8 cellular contexts compared by ENCODE assay signal in genomic region chr18:56637897-56638231, GRCh38. TPM values are rescaled to one million over a fixed set of nuclear protein-coding genes. Genes with fewer than 3 reads are reported as not detected.
A peak's percentile ranks its signal among the peaks of the same experiment; 100 is the strongest.
DNase-seq lines count a peak whose midpoint lies in the region; ATAC-seq and TF ChIP-seq lines count a peak whose summit lies in the region.

No MANE protein-coding gene starts in this region.

- peak overlapping the region; percentile 94 for H3K27ac Mint-ChIP-seq in activated CD8-positive, alpha-beta memory T cell treated with anti-CD3 and anti-CD28 coated beads, Interleukin-2, amount 10 ng/mL, durations not matched to agents 7 days and 5 days
- peak overlapping the region; percentile 91 to 99 for H3K27ac Mint-ChIP-seq in T-cell
- peak overlapping the region; percentile 96 to 98 (median 96) for H3K27ac Mint-ChIP-seq in nephron

- peak overlapping the region; percentile 97 for H3K4me3 Mint-ChIP-seq in activated CD8-positive, alpha-beta memory T cell treated with anti-CD3 and anti-CD28 coated beads, Interleukin-2, amount 10 ng/mL, durations not matched to agents 7 days and 5 days
- H3K4me3 Mint-ChIP-seq in T-cell (peak overlapping the region; percentile 97 to 99 (median 98)), nephron (peak overlapping the region; percentile 99 to 100 (median 100))

- no peak for TF ChIP-seq CTCF in nephron (IDR thresholded peaks at IDR 0.05; ENCODE audit: unreplicated experiment in 3 of 3)

- no peak for TF ChIP-seq POLR2A in erythroblast (IDR thresholded peaks at IDR 0.05; ENCODE audit: low read length)

- DNase-seq in activated CD8-positive, alpha-beta memory T cell treated with anti-CD3 and anti-CD28 coated beads, Interleukin-2, amount 10 ng/mL, durations not matched to agents 7 days and 5 days = peak; percentile 53
- no peak for DNase-seq in activated CD8-positive, alpha-beta memory T cell treated with anti-CD3 and anti-CD28 coated beads, Interleukin-2, amount 50 U/mL, for 48 hours
- DNase-seq in T-cell (peak in 9 of 34 experiments; percentile 1 to 24 (median 9)), erythroblast (lab: John Stamatoyannopoulos, UW) (peak; percentile 75 to 84), Ammon's horn (ENCODE audit: low spot score) (no peak)

- CTCF ChIA-PET in activated CD8-positive, alpha-beta memory T cell treated with anti-CD3 and anti-CD28 coated beads, Interleukin-2, amount 10 ng/mL, durations not matched to agents 7 days and 5 days (lab: Charles Lee) = interaction anchor here (1.1 to 1.9 kb wide), 3 partner anchors 9 to 71 kb away, joined by 3 to 16 read pairs (median 4); partner anchors contain the start of gene WDR7
- CTCF ChIA-PET in T-cell (lab: Charles Lee) = interaction anchor here (0.8 to 3.0 kb wide), 6 partner anchors 9 to 72 kb away, joined by 3 to 16 read pairs (median 4); partner anchors contain the start of gene WDR7 (in 1 of the 2)

- H3K36me3 Mint-ChIP-seq in activated CD8-positive, alpha-beta memory T cell treated with anti-CD3 and anti-CD28 coated beads, Interleukin-2, amount 10 ng/mL, durations not matched to agents 7 days and 5 days = peaks cover 26% of the 10 kb centered on the region
- peaks cover 18% of the 10 kb centered on the region for H3K36me3 Mint-ChIP-seq in T-cell
- H3K36me3 Mint-ChIP-seq in nephron (ENCODE audit: low read depth) = peaks cover 21% of the 10 kb centered on the region

- H3K9me3 Mint-ChIP-seq in activated CD8-positive, alpha-beta memory T cell treated with anti-CD3 and anti-CD28 coated beads, Interleukin-2, amount 10 ng/mL, durations not matched to agents 7 days and 5 days (ENCODE audit: low read depth) = no peaks in the 10 kb centered on the region
- H3K9me3 Mint-ChIP-seq in T-cell (no peaks in the 10 kb centered on the region), nephron (no peaks in the 10 kb centered on the region)

- no peaks in the 10 kb centered on the region for H3K27me3 Mint-ChIP-seq in activated CD8-positive, alpha-beta memory T cell treated with anti-CD3 and anti-CD28 coated beads, Interleukin-2, amount 10 ng/mL, durations not matched to agents 7 days and 5 days
- no peaks in the 10 kb centered on the region for H3K27me3 Mint-ChIP-seq in T-cell
- no peaks in the 10 kb centered on the region for H3K27me3 Mint-ChIP-seq in nephron (ENCODE audit: low read depth)

- POLR2A ChIA-PET in T-cell (lab: Charles Lee) = interaction anchor here (0.6 to 0.8 kb wide), 3 partner anchors 13 to 97 kb away, joined by 3 to 8 read pairs (median 3); no protein-coding TSS in a partner anchor

- peaks cover 39% of the 10 kb centered on the region for H3K4me1 Mint-ChIP-seq in activated CD8-positive, alpha-beta memory T cell treated with anti-CD3 and anti-CD28 coated beads, Interleukin-2, amount 10 ng/mL, durations not matched to agents 7 days and 5 days
- H3K4me1 Mint-ChIP-seq in T-cell (peaks cover 50 to 63% (median 56%) of the 10 kb centered on the region in 3 donors), nephron (peaks cover 46% of the 10 kb centered on the region)

- ATAC-seq in activated CD8-positive, alpha-beta memory T cell treated with anti-CD3 and anti-CD28 coated beads, Interleukin-2, amount 10 ng/mL, durations not matched to agents 7 days and 5 days = peak; percentile 13
- ATAC-seq in HG02938 (IDR thresholded peaks at IDR 0.05; ENCODE audit: unreplicated experiment) (peak; percentile 8), T-cell (replicated peaks in 1 of 4) (peak in 3 of 4 experiments; percentile 1 to 2 (median 1)), HG03565 (IDR thresholded peaks at IDR 0.05; ENCODE audit: unreplicated experiment) (no peak)

RNA-seq across cellular contexts. Expression of gene TXNL1, which starts 0.5 kb away (rescaled TPM):
- 10 to 100 TPM; 42.5 to 61.2 TPM for total RNA-seq in activated CD8-positive, alpha-beta memory T cell treated with anti-CD3 and anti-CD28 coated beads, Interleukin-2, amount 10 ng/mL, durations not matched to agents 7 days and 5 days
- 10 to 100 TPM; 33.6 to 40.2 (median 35.7) TPM for total RNA-seq in T-cell

RNA-seq across cellular contexts. Expression of gene WDR7, which starts 13.3 kb away (rescaled TPM):
- total RNA-seq in activated CD8-positive, alpha-beta memory T cell treated with anti-CD3 and anti-CD28 coated beads, Interleukin-2, amount 10 ng/mL, durations not matched to agents 7 days and 5 days = 10 to 100 TPM; 35.9 to 43.3 TPM
- total RNA-seq in T-cell = 10 to 100 TPM; 35.9 to 65.6 (median 41.5) TPM

Comparison
In these comparisons a context has a peak if more than half of its experiments do, and no peak if none do; other contexts are left out.
1. DNase-seq: peak in activated CD8-positive, alpha-beta memory T cell treated with anti-CD3 and anti-CD28 coated beads, Interleukin-2, amount 10 ng/mL, durations not matched to agents 7 days and 5 days (single experiment) and erythroblast (2 of 2); none in activated CD8-positive, alpha-beta memory T cell treated with anti-CD3 and anti-CD28 coated beads, Interleukin-2, amount 50 U/mL, for 48 hours (single experiment) and Ammon's horn (single experiment).
2. Peak in every context shown above with its lines, with median percentiles within 50 percentile points of each other: H3K27ac Mint-ChIP-seq and H3K4me3 Mint-ChIP-seq.